Comparison of ENCODE assay signal across 23 cellular contexts in genomic region chr1:108722292-108722691, GRCh38. TPM values are rescaled to one million over a fixed set of nuclear protein-coding genes. Genes with fewer than 3 reads are reported as not detected.
DNase-seq lines count a peak whose midpoint lies in the region; ATAC-seq and TF ChIP-seq lines count a peak whose summit lies in the region.
"Had no signal": no experiment of that assay in that cellular context is flagged by ENCODE, and none has a peak within 500 bp of the region (broad histone marks: within the 10 kb centered on the region; RNA-seq: fewer than 3 reads in every experiment).

No MANE protein-coding gene starts in this region.

- H3K36me3 Mint-ChIP-seq in stimulated activated memory B cell treated with anti-CD40 and anti-IgM and Interleukin-4, amounts not matched to agents 10 μg/mL and 1 μg/mL and 100 μg/mL, for 72 hours, result no peaks in the 10 kb centered on the region
- no peaks in the 10 kb centered on the region for H3K36me3 Mint-ChIP-seq in CD14-positive monocyte
- H3K36me3 Mint-ChIP-seq: CD8-positive, alpha-beta memory T cell; T-cell had no signal

- no peaks in the 10 kb centered on the region for H3K4me1 Mint-ChIP-seq in stimulated activated memory B cell treated with anti-CD40 and anti-IgM and Interleukin-4, amounts not matched to agents 10 μg/mL and 1 μg/mL and 100 μg/mL, for 72 hours
- peaks cover 2% of the 10 kb centered on the region for H3K4me1 Mint-ChIP-seq in CD14-positive monocyte
- H3K4me1 Mint-ChIP-seq: CD8-positive, alpha-beta memory T cell; T-cell had no signal

- DNase-seq in EH (ENCODE audit: low read depth), result peak; percentile 24
- DNase-seq in PC-9, result no peak
- DNase-seq in esophagus muscularis mucosa (ENCODE audit: extremely low spot score), result no peak
- no peak for DNase-seq in CD14-positive monocyte (ENCODE audit: low spot score)
- DNase-seq in A673 (ENCODE audit: low spot score), result no peak
- DNase-seq in NCI-H2107 treated with DMSO at 0.1 percent for 48 hours (lab: John Stamatoyannopoulos, UW; ENCODE audit: unreplicated experiment), result no peak
- DNase-seq: activated CD4-positive, alpha-beta T cell treated with anti-CD3 and anti-CD28 coated beads, Interleukin-2, amount 50 U/mL, for 48 hours; activated gamma-delta T cell treated with Interleukin-2 at 50 U/mL for 16 hours; aorta; CD8-positive, alpha-beta memory T cell; DMS79; NCI-H1417; NCI-H526; SHP77 treated with DMSO at 0.1 percent for 48 hours; T-cell had no signal

- H3K4me2 ChIP-seq in PC-9 (no peak overlapping the region), parathyroid adenoma (ENCODE audit: low read length) (peak overlapping the region; percentile 18)

- POLR2A ChIA-PET in PC-9 (lab: Charles Lee; ENCODE audit: unreplicated experiment), result no interaction called here
- POLR2A ChIA-PET in A673 (lab: Charles Lee; ENCODE audit: low non-redundant PET), result no interaction called here

- TF ChIP-seq CTCF in PC-9 (conservative IDR thresholded peaks at IDR 0.05) (no peak), esophagus muscularis mucosa (IDR thresholded peaks at IDR 0.05) (no peak), parathyroid adenoma (IDR thresholded peaks at IDR 0.05) (no peak), CD14-positive monocyte (IDR thresholded peaks at IDR 0.05) (no peak), A673 (conservative IDR thresholded peaks at IDR 0.05; ENCODE audit: low read depth, low read length) (no peak)

- H3K4me1 ChIP-seq in PC-9 (replicated peaks; ENCODE audit: insufficient read depth), result peaks cover 30% of the 10 kb centered on the region
- peaks cover 0 to 8% (median 2%) of the 10 kb centered on the region in 4 donors for H3K4me1 ChIP-seq in esophagus muscularis mucosa
- H3K4me1 ChIP-seq in parathyroid adenoma, result no peaks in the 10 kb centered on the region
- H3K4me1 ChIP-seq in A673 (ENCODE audit: insufficient read depth, low read length, poor library complexity, severe bottlenecking), result peaks cover 32% of the 10 kb centered on the region

- H4K20me1 ChIP-seq in PC-9 (ENCODE audit: insufficient read depth), result no peaks in the 10 kb centered on the region

- BruUV-seq in PC-9 (replicated peaks; lab: Mats Ljungman, UMichigan), result no TSS peak
- BruUV-seq in A673 (replicated peaks; lab: Mats Ljungman, UMichigan), result no TSS peak

- no peaks in the 10 kb centered on the region for H3K9me2 ChIP-seq in PC-9 (ENCODE audit: insufficient read depth)

- 54% methylated on average over 6 of the region's 6 CpGs for WGBS in esophagus muscularis mucosa

- H3K9me3 ChIP-seq in PC-9 (ENCODE audit: insufficient read depth, low read depth) (no peaks in the 10 kb centered on the region), esophagus muscularis mucosa (no peaks in the 10 kb centered on the region), parathyroid adenoma (ENCODE audit: control insufficient read depth, low read length) (no peaks in the 10 kb centered on the region), A673 (ENCODE audit: low read depth, low read length, poor library complexity, severe bottlenecking) (no peaks in the 10 kb centered on the region)
- H3K9me3 ChIP-seq: thoracic aorta had no signal

- H3K9me3 Mint-ChIP-seq in stimulated activated memory B cell treated with anti-CD40 and anti-IgM and Interleukin-4, amounts not matched to agents 10 μg/mL and 1 μg/mL and 100 μg/mL, for 72 hours, result no peaks in the 10 kb centered on the region
- no peaks in the 10 kb centered on the region for H3K9me3 Mint-ChIP-seq in CD14-positive monocyte
- H3K9me3 Mint-ChIP-seq: CD8-positive, alpha-beta memory T cell; dendritic cell treated with granulocyte-macrophage colony-stimulating factor and Interleukin-4, amounts not matched to agents 40 ng/mL and 50 ng/mL, for 4 days; neural crest cell; T-cell had no signal

- no peak overlapping the region for H3K4me3 Mint-ChIP-seq in stimulated activated memory B cell treated with anti-CD40 and anti-IgM and Interleukin-4, amounts not matched to agents 10 μg/mL and 1 μg/mL and 100 μg/mL, for 72 hours
- no peak overlapping the region for H3K4me3 Mint-ChIP-seq in CD14-positive monocyte
- H3K4me3 Mint-ChIP-seq: CD8-positive, alpha-beta memory T cell; dendritic cell treated with granulocyte-macrophage colony-stimulating factor and Interleukin-4, amounts not matched to agents 40 ng/mL and 50 ng/mL, for 4 days; neural crest cell; T-cell had no signal

- H3K79me2 ChIP-seq in PC-9 (ENCODE audit: low read depth) (no peaks in the 10 kb centered on the region), parathyroid adenoma (no peaks in the 10 kb centered on the region)

- intact Hi-C loops in PC-9 (cut with micrococcal nuclease; ENCODE audit: unreplicated experiment), result no loop called here
- intact Hi-C loops in esophagus muscularis mucosa (cut with DNase I), result no loop called here
- intact Hi-C loops in CD14-positive monocyte (cut with micrococcal nuclease), result no loop called here
- intact Hi-C loops in A673 (cut with micrococcal nuclease; ENCODE audit: unreplicated experiment), result no loop called here

- H3K27me3 ChIP-seq in PC-9 (ENCODE audit: insufficient read depth, low read depth), result no peaks in the 10 kb centered on the region
- H3K27me3 ChIP-seq in esophagus muscularis mucosa, result no peaks in the 10 kb centered on the region
- no peaks in the 10 kb centered on the region for H3K27me3 ChIP-seq in parathyroid adenoma (ENCODE audit: control insufficient read depth, insufficient read depth, low read length)
- no peaks in the 10 kb centered on the region for H3K27me3 ChIP-seq in A673 (replicated peaks; ENCODE audit: insufficient read depth, low read depth, low read length, poor library complexity)

- H2AFZ ChIP-seq in PC-9 (peak overlapping the region; percentile 17; the same call in 1 of the 2 replicates), parathyroid adenoma (peak overlapping the region; percentile 60)

- peaks cover 20% of the 10 kb centered on the region for H3F3A ChIP-seq in PC-9 (ENCODE audit: insufficient read depth, low read depth)

- no peak overlapping the region for H3K4me3 ChIP-seq in PC-9
- peak overlapping the region; percentile 6 to 28 (median 25) for H3K4me3 ChIP-seq in esophagus muscularis mucosa
- no peak overlapping the region for H3K4me3 ChIP-seq in parathyroid adenoma (ENCODE audit: low read depth, low read length)
- H3K4me3 ChIP-seq in A673 (ENCODE audit: low read depth, low read length, poor library complexity, severe bottlenecking), result no peak overlapping the region
- H3K4me3 ChIP-seq: thoracic aorta had no signal

- H3K27ac Mint-ChIP-seq in stimulated activated memory B cell treated with anti-CD40 and anti-IgM and Interleukin-4, amounts not matched to agents 10 μg/mL and 1 μg/mL and 100 μg/mL, for 72 hours, result no peak overlapping the region
- H3K27ac Mint-ChIP-seq in CD14-positive monocyte, result no peak overlapping the region
- H3K27ac Mint-ChIP-seq: CD8-positive, alpha-beta memory T cell; dendritic cell treated with granulocyte-macrophage colony-stimulating factor and Interleukin-4, amounts not matched to agents 40 ng/mL and 50 ng/mL, for 4 days; T-cell had no signal

- no peak for ATAC-seq in stimulated activated memory B cell treated with anti-CD40 and anti-IgM and Interleukin-4, amounts not matched to agents 10 μg/mL and 1 μg/mL and 100 μg/mL, for 72 hours
- ATAC-seq: T-cell had no signal

- H3K27ac ChIP-seq in PC-9 (no peak overlapping the region), esophagus muscularis mucosa (replicated peaks in 1 of 4) (peak overlapping the region in 1 of 4 donors; percentile 32), parathyroid adenoma (no peak overlapping the region), A673 (ENCODE audit: low read depth, low read length, poor library complexity, severe bottlenecking) (no peak overlapping the region)
- H3K27ac ChIP-seq: thoracic aorta had no signal

- TF ChIP-seq POLR2A in esophagus muscularis mucosa (IDR thresholded peaks at IDR 0.05; ENCODE audit: low read depth), result no peak

- no peaks in the 10 kb centered on the region for H3K36me3 ChIP-seq in PC-9 (ENCODE audit: low read depth)
- H3K36me3 ChIP-seq in esophagus muscularis mucosa, result no peaks in the 10 kb centered on the region
- no peaks in the 10 kb centered on the region for H3K36me3 ChIP-seq in parathyroid adenoma (ENCODE audit: control insufficient read depth, insufficient read depth, low read length)
- no peaks in the 10 kb centered on the region for H3K36me3 ChIP-seq in A673 (ENCODE audit: insufficient read depth, low read length, poor library complexity, severe bottlenecking)
- H3K36me3 ChIP-seq: thoracic aorta had no signal

- H3K9ac ChIP-seq in parathyroid adenoma, result no peak overlapping the region

- CTCF ChIA-PET in PC-9 (lab: Charles Lee) (no interaction called here), A673 (lab: Charles Lee) (no interaction called here)

- no peak for TF ChIP-seq EP300 in esophagus muscularis mucosa (IDR thresholded peaks at IDR 0.05)

- no peaks in the 10 kb centered on the region for H3K27me3 Mint-ChIP-seq in stimulated activated memory B cell treated with anti-CD40 and anti-IgM and Interleukin-4, amounts not matched to agents 10 μg/mL and 1 μg/mL and 100 μg/mL, for 72 hours
- H3K27me3 Mint-ChIP-seq in CD14-positive monocyte (ENCODE audit: low read depth in 3 of 3), result peaks cover 0 to 3% (median 0%) of the 10 kb centered on the region in 3 donors

RNA-seq across cellular contexts. Expression of gene FNDC7, which starts 9.6 kb away (rescaled TPM):
- total RNA-seq in PC-9 (2021), result 0.20 TPM in 1 of 2 replicates, not detected in the other
- not detected for total RNA-seq in esophagus muscularis mucosa
- polyA plus RNA-seq in CD14-positive monocyte, result not detected
- total RNA-seq in A673 (2021), result 0.13 TPM in 1 of 2 replicates, not detected in the other
- total RNA-seq: aorta, endothelial cell of umbilical vein, kidney epithelial cell, LHCN-M2, neural crest cell, thoracic aorta had no signal
- polyA plus RNA-seq: CD8-positive, alpha-beta memory T cell; endothelial cell of umbilical vein had no signal

RNA-seq across cellular contexts. Expression of gene STXBP3, which starts 24.2 kb away (rescaled TPM):
- total RNA-seq in PC-9 (2021), result 31.8 and 37.0 TPM in 2 replicates
- 10 to 100 TPM; 54.8 to 67.7 (median 63.8) TPM for total RNA-seq in esophagus muscularis mucosa
- 10 to 100 TPM; 48.3 to 56.2 TPM for polyA plus RNA-seq in CD14-positive monocyte
- 23.6 and 24.4 TPM in 2 replicates for total RNA-seq in A673 (2021)

RNA-seq across cellular contexts. Expression of gene PRPF38B, which starts 30.2 kb away (rescaled TPM):
- total RNA-seq in PC-9 (2021) (38.0 and 48.9 TPM in 2 replicates), esophagus muscularis mucosa (10 to 100 TPM; 15.9 to 32.4 (median 16.9) TPM), A673 (2021) (49.3 and 59.5 TPM in 2 replicates)
- polyA plus RNA-seq in CD14-positive monocyte, result 1 to 10 TPM; 4.9 to 8.3 TPM

Comparison
In these comparisons a context has a peak if more than half of its experiments do, and no peak if none do; other contexts are left out.
1. H3K4me3 ChIP-seq: peak in esophagus muscularis mucosa (4 of 4); none in PC-9 (single experiment), parathyroid adenoma (single experiment) and A673 (single experiment).